ENCODE assay signal across 8 cellular contexts in the genomic region with DNA sequence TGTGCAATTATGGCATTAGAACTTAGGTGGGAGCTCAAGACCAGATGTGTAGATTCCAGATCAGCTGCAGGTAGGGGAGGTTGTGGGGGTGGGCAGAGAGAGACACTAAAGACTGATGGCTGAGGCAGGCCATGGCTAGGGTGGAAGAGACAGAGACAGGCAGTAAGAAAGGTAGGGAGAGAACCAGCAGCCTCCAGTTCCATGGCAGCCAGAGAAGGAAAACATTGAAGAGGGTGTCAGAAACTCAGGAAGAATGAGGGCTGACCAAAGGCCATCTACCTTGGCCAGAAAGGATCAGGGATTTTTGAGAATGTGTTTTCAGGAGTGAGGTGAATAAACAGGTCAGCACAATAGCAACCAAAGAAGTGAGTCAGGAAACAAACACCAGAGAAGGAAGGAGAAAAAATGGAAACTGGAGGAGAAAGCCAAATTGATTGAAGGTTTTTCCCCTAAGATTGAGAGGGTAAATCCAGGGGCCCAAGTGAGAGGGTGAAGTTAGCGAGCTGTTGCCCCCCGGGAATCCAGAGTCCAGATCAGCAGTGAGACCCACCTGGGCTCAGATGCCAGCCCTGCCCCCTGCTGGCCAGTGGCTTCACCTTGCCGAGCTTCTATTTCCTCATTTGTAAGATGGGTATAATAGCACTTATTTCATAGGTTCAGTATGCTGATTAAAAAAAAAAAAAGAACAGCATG. TPM values are rescaled to one million over a fixed set of nuclear protein-coding genes. Genes with fewer than 3 reads are reported as not detected.
DNase-seq lines count a peak whose midpoint lies in the region; ATAC-seq and TF ChIP-seq lines count a peak whose summit lies in the region.

No MANE protein-coding gene starts in this region.

- H3K4me1 ChIP-seq in prostate gland (replicated peaks) = peaks cover 14% of the 10 kb centered on the region

- peak in 3 of 4 experiments; percentile 61 to 72 (median 68) for TF ChIP-seq CTCF in prostate gland (IDR thresholded peaks at IDR 0.05)

- H3K4me3 ChIP-seq in prostate gland = no peak overlapping the region

- no peaks in the 10 kb centered on the region for H3K27me3 ChIP-seq in prostate gland (replicated peaks; ENCODE audit: insufficient read depth)

- peak overlapping the region; percentile 70 to 92 for H3K27ac ChIP-seq in prostate gland

- intact Hi-C loops in prostate gland (cut with DNase I) = no loop called here

- H3K36me3 ChIP-seq in prostate gland = no peaks in the 10 kb centered on the region

- ATAC-seq in HG02970 (IDR thresholded peaks at IDR 0.05; ENCODE audit: low FRiP score, unreplicated experiment) = no peak
- ATAC-seq in HG03460 (IDR thresholded peaks at IDR 0.05; ENCODE audit: unreplicated experiment) = no peak

- WGBS in prostate gland = 46% methylated on average over 3 of the region's 3 CpGs

- no peaks in the 10 kb centered on the region for H3K9me3 ChIP-seq in prostate gland

- TF ChIP-seq POLR2A in prostate gland (IDR thresholded peaks at IDR 0.05) = no peak

- DNase-seq in NCI-H510A treated with DMSO at 0.1 percent for 48 hours (lab: John Stamatoyannopoulos, UW) (peak; percentile 39), NCI-H510A (lab: John Stamatoyannopoulos, UW) (no peak), NCI-H345 treated with DMSO at 0.1 percent for 48 hours (lab: John Stamatoyannopoulos, UW; ENCODE audit: unreplicated experiment) (peak; percentile 2), fibroblast of peridontal ligament (ENCODE audit: extremely low read depth) (peak; percentile 32), prostate gland (ENCODE audit: low spot score) (peak; percentile 45)
- peak; percentile 70 for DNase-seq in activated CD8-positive, alpha-beta memory T cell treated with anti-CD3 and anti-CD28 coated beads, Interleukin-2, amount 50 U/mL, for 48 hours

RNA-seq across cellular contexts. Expression of a gene that starts 41.0 kb away (rescaled TPM):
- total RNA-seq in prostate gland = 100 to 1,000 TPM; 111 to 253 TPM
